8 cellular contexts compared by ENCODE assay signal in genomic region chr19:49665301-49666119, GRCh38. TPM values are rescaled to one million over a fixed set of nuclear protein-coding genes. Genes with fewer than 3 reads are reported as not detected.
DNase-seq lines count a peak whose midpoint lies in the region; ATAC-seq and TF ChIP-seq lines count a peak whose summit lies in the region.

A gene with protein sequence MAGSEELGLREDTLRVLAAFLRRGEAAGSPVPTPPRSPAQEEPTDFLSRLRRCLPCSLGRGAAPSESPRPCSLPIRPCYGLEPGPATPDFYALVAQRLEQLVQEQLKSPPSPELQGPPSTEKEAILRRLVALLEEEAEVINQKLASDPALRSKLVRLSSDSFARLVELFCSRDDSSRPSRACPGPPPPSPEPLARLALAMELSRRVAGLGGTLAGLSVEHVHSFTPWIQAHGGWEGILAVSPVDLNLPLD (plus strand): TSS chr19:49665933. CDS start chr19:49666693, 760 bp downstream.
IRF3 (minus strand) TSS chr19:49665857; CDS start chr19:49664838, 1,019 bp downstream.

- H3K4me3 Mint-ChIP-seq in natural killer cell, result peak within 1 kb of the TSS; percentile 99

- H3K4me3 ChIP-seq in LNCaP clone FGC (ENCODE audit: low read depth, low read length) (peak within 1 kb of the TSS; percentile 94), fibroblast of mammary gland (ENCODE audit: control insufficient read depth, low read depth, low read length) (peak within 1 kb of the TSS; percentile 92)

- ATAC-seq in natural killer cell, result peak; percentile 83 to 93 (median 86)

- H3K27me3 Mint-ChIP-seq in natural killer cell (ENCODE audit: low read depth in 2 of 2), result no peaks in the 10 kb centered on the region

- TF ChIP-seq CTCF in LNCaP clone FGC (IDR thresholded peaks at IDR 0.05; ENCODE audit: control insufficient read depth, extremely low read depth, insufficient read depth) (no peak), fibroblast of mammary gland (conservative IDR thresholded peaks at IDR 0.05; ENCODE audit: control insufficient read depth, insufficient read depth, low read depth, low read length) (no peak), natural killer cell (IDR thresholded peaks at IDR 0.05) (no peak)

- no peaks in the 10 kb centered on the region for H3K36me3 Mint-ChIP-seq in natural killer cell

- H3K9me3 Mint-ChIP-seq in natural killer cell, result no peaks in the 10 kb centered on the region

- peaks cover 33 to 50% of the 10 kb centered on the region in 2 donors for H3K4me1 Mint-ChIP-seq in natural killer cell

- H3K27ac Mint-ChIP-seq in natural killer cell, result peak within 1 kb of the TSS; percentile 96 to 99

- intact Hi-C loops in natural killer cell (cut with micrococcal nuclease), result loop anchor here (1.0 to 2.0 kb wide), 2 partner anchors 11 to 15 kb away; no protein-coding TSS in a partner anchor

- DNase-seq in EH (ENCODE audit: low read depth) (peak; percentile 97), GOT3 (lab: John Stamatoyannopoulos, UW) (peak; percentile 92), LNCaP clone FGC (ENCODE audit: low read depth) (peak; percentile 79), SHP77 (lab: John Stamatoyannopoulos, UW) (peak; percentile 74 to 87), fibroblast of mammary gland (ENCODE audit: low read depth) (peak; percentile 93), natural killer cell (peak; percentile 98)
- peak; percentile 98 for DNase-seq in activated T-helper 9 cell treated with anti-CD3 and anti-CD28 coated beads, Interleukin-2, amount 50 U/mL, for 16 hours (ENCODE audit: low read depth)
- DNase-seq in stimulated activated naive CD4-positive, alpha-beta T cell (lab: John Stamatoyannopoulos, UW), result peak; percentile 98 to 100 (median 99)

RNA-seq across cellular contexts. Expression of the first gene that starts in this region (rescaled TPM):
- 10 to 100 TPM; 15.6 to 34.6 (median 22.3) TPM for total RNA-seq in natural killer cell

RNA-seq across cellular contexts. Expression of gene IRF3, which starts in this region (rescaled TPM):
- 100 to 1,000 TPM; 176 to 184 (median 179) TPM for total RNA-seq in natural killer cell

Comparison
In these comparisons a context has a peak if more than half of its experiments do, and no peak if none do; other contexts are left out.
1. Peak in every context shown above with its lines: DNase-seq, ATAC-seq and H3K4me3 ChIP-seq.